Comparison of ENCODE assay signal across 12 cellular contexts in genomic region chr16:72876981-72877373, GRCh38.
DNase-seq lines count a peak whose midpoint lies in the region; TF ChIP-seq lines count a peak whose summit lies in the region.
"Had no signal": no experiment of that assay in that cellular context is flagged by ENCODE, and none has a peak within 500 bp of the region (broad histone marks: within the 10 kb centered on the region; RNA-seq: fewer than 3 reads in every experiment).

No MANE protein-coding gene starts in this region.

- TF ChIP-seq EP300 in ovary (IDR thresholded peaks at IDR 0.05), result no peak

- H3F3A ChIP-seq in neural progenitor cell (ENCODE audit: low read depth), result no peaks in the 10 kb centered on the region

- peaks cover 8% of the 10 kb centered on the region for H3K9me3 Mint-ChIP-seq in neural progenitor cell
- H3K9me3 Mint-ChIP-seq: activated T-cell treated with anti-CD3 and anti-CD28 coated beads, Interleukin-2, amount 50 U/mL, for 4 hours had no signal

- H3K4me3 ChIP-seq in HUES48 (ENCODE audit: low read depth, low read length), result no peak overlapping the region
- no peak overlapping the region for H3K4me3 ChIP-seq in neural progenitor cell
- no peak overlapping the region for H3K4me3 ChIP-seq in ovary
- H3K4me3 ChIP-seq: K562, pancreas had no signal

- DNase-seq in AG08396 (ENCODE audit: low spot score) (peak; percentile 25), dermis blood vessel endothelial cell (peak; percentile 35), neural progenitor cell (ENCODE audit: low spot score) (no peak), NCI-H2227 treated with DMSO at 0.1 percent for 48 hours (lab: John Stamatoyannopoulos, UW) (no peak), ovary (no peak), glomerular visceral epithelial cell (ENCODE audit: extremely low spot score) (no peak)
- no peak for DNase-seq in activated CD4-positive, alpha-beta T cell treated with anti-CD3 and anti-CD28 coated beads for 4 hours
- DNase-seq: activated T-cell treated with anti-CD3 and anti-CD28 coated beads, Interleukin-2, amount 50 U/mL, for 4 hours; NCI-H446 had no signal

- peak overlapping the region; percentile 57 for H3K27ac Mint-ChIP-seq in neural progenitor cell

- H2AFZ ChIP-seq in neural progenitor cell (replicated peaks), result no peak overlapping the region

- peak overlapping the region; percentile 27 for H3K4me3 Mint-ChIP-seq in neural progenitor cell
- H3K4me3 Mint-ChIP-seq: activated T-cell treated with anti-CD3 and anti-CD28 coated beads, Interleukin-2, amount 50 U/mL, for 4 hours had no signal

- no peak overlapping the region for H3K4me2 ChIP-seq in neural progenitor cell

- peaks cover 34% of the 10 kb centered on the region for H3K4me1 Mint-ChIP-seq in neural progenitor cell

- no peaks in the 10 kb centered on the region for H4K20me1 ChIP-seq in neural progenitor cell (ENCODE audit: low read depth)

- H3K27me3 ChIP-seq in HUES48 (ENCODE audit: control insufficient read depth, insufficient read depth, low read length) (no peaks in the 10 kb centered on the region), neural progenitor cell (no peaks in the 10 kb centered on the region), ovary (no peaks in the 10 kb centered on the region)
- H3K27me3 ChIP-seq: pancreas had no signal

- H3K9ac ChIP-seq in HUES48 (ENCODE audit: low read depth, low read length), result no peak overlapping the region
- H3K9ac ChIP-seq in neural progenitor cell, result no peak overlapping the region

- H3K27me3 Mint-ChIP-seq in neural progenitor cell (ENCODE audit: insufficient read depth, low read depth), result peaks cover 5% of the 10 kb centered on the region

- H3K27ac ChIP-seq in HUES48 (ENCODE audit: low read depth, low read length), result peak overlapping the region; percentile 37
- no peak overlapping the region for H3K27ac ChIP-seq in neural progenitor cell
- no peak overlapping the region for H3K27ac ChIP-seq in ovary

- H3K4me1 ChIP-seq in HUES48 (ENCODE audit: control insufficient read depth, insufficient read depth, low read length) (no peaks in the 10 kb centered on the region), neural progenitor cell (peaks cover 6% of the 10 kb centered on the region), ovary (ENCODE audit: insufficient read depth) (peaks cover 2% of the 10 kb centered on the region)
- H3K4me1 ChIP-seq: pancreas had no signal

- peaks cover 33% of the 10 kb centered on the region for H3K36me3 Mint-ChIP-seq in neural progenitor cell

- intact Hi-C loops in ovary (cut with DNase I), result no loop called here

- no peaks in the 10 kb centered on the region for H3K79me2 ChIP-seq in neural progenitor cell (ENCODE audit: low read depth)

- no peaks in the 10 kb centered on the region for H3K36me3 ChIP-seq in HUES48 (ENCODE audit: control insufficient read depth, insufficient read depth, low read length)
- H3K36me3 ChIP-seq in neural progenitor cell, result no peaks in the 10 kb centered on the region
- no peaks in the 10 kb centered on the region for H3K36me3 ChIP-seq in ovary
- H3K36me3 ChIP-seq: pancreas had no signal

- no peaks in the 10 kb centered on the region; the same call in 1 of the 2 replicates for H3K9me3 ChIP-seq in HUES48 (ENCODE audit: control insufficient read depth, insufficient read depth, low read length)
- no peaks in the 10 kb centered on the region for H3K9me3 ChIP-seq in neural progenitor cell (ENCODE audit: low read depth)
- no peaks in the 10 kb centered on the region for H3K9me3 ChIP-seq in ovary
- H3K9me3 ChIP-seq: pancreas had no signal

- 88 to 91% (median 89%) methylated on average over 9 of the region's 9 CpGs for WGBS in ovary, 3 donors

- no peak for TF ChIP-seq POLR2A in ovary (IDR thresholded peaks at IDR 0.05)

- no peak for TF ChIP-seq CTCF in neural progenitor cell (IDR thresholded peaks at IDR 0.05)
- no peak for TF ChIP-seq CTCF in ovary (IDR thresholded peaks at IDR 0.05)

Comparison
In these comparisons a context has a peak if more than half of its experiments do, and no peak if none do; other contexts are left out.
1. DNase-seq: peak in AG08396 (single experiment) and dermis blood vessel endothelial cell (single experiment); none in neural progenitor cell (single experiment), NCI-H2227 treated with DMSO at 0.1 percent for 48 hours (single experiment), ovary (0 of 5), activated CD4-positive, alpha-beta T cell treated with anti-CD3 and anti-CD28 coated beads for 4 hours (0 of 2) and glomerular visceral epithelial cell (single experiment).